ENCODE assay signal across 9 cellular contexts in genomic region chr6:157068691-157069228, GRCh38.
DNase-seq lines count a peak whose midpoint lies in the region; ATAC-seq, FAIRE-seq and TF ChIP-seq lines count a peak whose summit lies in the region.
"Had no signal": no experiment of that assay in that cellular context is flagged by ENCODE, and none has a peak within 500 bp of the region (broad histone marks: within the 10 kb centered on the region; RNA-seq: fewer than 3 reads in every experiment).

No MANE protein-coding gene starts in this region.

- ATAC-seq in GM18858 (IDR thresholded peaks at IDR 0.05; ENCODE audit: unreplicated experiment) (peak; percentile 95), GM23338 (no peak)
- ATAC-seq in naive thymus-derived CD8-positive, alpha-beta T cell = no peak

- H3K4me3 Mint-ChIP-seq in GM23338 = no peak overlapping the region
- no peak overlapping the region for H3K4me3 Mint-ChIP-seq in naive thymus-derived CD8-positive, alpha-beta T cell

- H3K4me2 ChIP-seq in GM23338 = no peak overlapping the region
- peak overlapping the region; percentile 3 for H3K4me2 ChIP-seq in keratinocyte (ENCODE audit: control insufficient read depth, extremely low read depth, insufficient read depth, low read depth, low read length)

- H3K4me3 ChIP-seq in GM23338 (no peak overlapping the region), keratinocyte (ENCODE audit: control insufficient read depth in 2 of 3, extremely low read depth in 1 of 3, insufficient read depth in 2 of 3, low read depth in 1 of 3, low read length in 3 of 3) (no peak overlapping the region)

- no peaks in the 10 kb centered on the region for H3K9me2 ChIP-seq in GM23338 (ENCODE audit: insufficient read depth)

- H2AFZ ChIP-seq in GM23338 (no peak overlapping the region), keratinocyte (ENCODE audit: control insufficient read depth, low read length) (no peak overlapping the region)

- POLR2A ChIA-PET in naive thymus-derived CD8-positive, alpha-beta T cell (lab: Charles Lee) = interaction anchor here (0.6 kb wide), 1 partner anchor 202 kb away, joined by 3 read pairs; no protein-coding TSS in a partner anchor

- dilution Hi-C loops in keratinocyte (cut with MboI; ENCODE audit: extremely low pct_ligation_motif_present, low sequenced_read_pairs) = no loop called here

- no peaks in the 10 kb centered on the region for H3K9me1 ChIP-seq in keratinocyte (ENCODE audit: control insufficient read depth, extremely low read depth, insufficient read depth, low read length)

- H3K27me3 ChIP-seq in GM23338 (ENCODE audit: insufficient read depth) = no peaks in the 10 kb centered on the region
- no peaks in the 10 kb centered on the region for H3K27me3 ChIP-seq in keratinocyte (ENCODE audit: control insufficient read depth, extremely low read depth, insufficient read depth, low read length)

- H3F3A ChIP-seq in GM23338 (replicated peaks; ENCODE audit: low read depth) = no peaks in the 10 kb centered on the region

- no peaks in the 10 kb centered on the region for H3K9me3 Mint-ChIP-seq in GM23338
- no peaks in the 10 kb centered on the region for H3K9me3 Mint-ChIP-seq in naive thymus-derived CD8-positive, alpha-beta T cell

- H3K79me2 ChIP-seq in GM23338 (replicated peaks; ENCODE audit: insufficient read depth) (peaks cover 85% of the 10 kb centered on the region), keratinocyte (ENCODE audit: control insufficient read depth, insufficient read depth, low read length) (no peaks in the 10 kb centered on the region)

- 0 out of 2 replicates have a peak overlapping the region, but pooled peaks have one; percentile 35 for H3K27ac ChIP-seq in GM23338 (ENCODE audit: low read depth)
- no peak overlapping the region for H3K27ac ChIP-seq in keratinocyte (ENCODE audit: control insufficient read depth, insufficient read depth, low read length)

- peaks cover 52% of the 10 kb centered on the region for H3K4me1 Mint-ChIP-seq in GM23338
- H3K4me1 Mint-ChIP-seq in naive thymus-derived CD8-positive, alpha-beta T cell = peaks cover 21 to 68% (median 57%) of the 10 kb centered on the region in 4 donors

- no peak for TF ChIP-seq CTCF in GM23338 (conservative IDR thresholded peaks at IDR 0.05; ENCODE audit: low read depth in 2 of 2)
- no peak for TF ChIP-seq CTCF in keratinocyte (optimal IDR thresholded peaks at IDR 0.05 in 1 of 3, IDR thresholded peaks at IDR 0.05 in 1 of 3, conservative IDR thresholded peaks at IDR 0.05 in 1 of 3; ENCODE audit: extremely low read depth in 1 of 3, insufficient read depth in 2 of 3, low read length in 3 of 3)

- FAIRE-seq in keratinocyte (lab: Jason Lieb, UNC) = no peak
- FAIRE-seq: islet of Langerhans had no signal

- H3K27me3 Mint-ChIP-seq in GM23338 (ENCODE audit: insufficient read depth, low read depth, poor library complexity) = peaks cover 2% of the 10 kb centered on the region
- H3K27me3 Mint-ChIP-seq in naive thymus-derived CD8-positive, alpha-beta T cell = no peaks in the 10 kb centered on the region

- H4K20me1 ChIP-seq in GM23338 (replicated peaks; ENCODE audit: insufficient read depth) = no peaks in the 10 kb centered on the region
- H4K20me1 ChIP-seq in keratinocyte (ENCODE audit: control insufficient read depth, extremely low read depth, insufficient read depth, low read length) = no peaks in the 10 kb centered on the region

- H3K4me1 ChIP-seq in GM23338 (ENCODE audit: insufficient read depth) (peaks cover 35% of the 10 kb centered on the region), keratinocyte (ENCODE audit: control insufficient read depth, extremely low read depth, insufficient read depth, low read length) (peaks cover 11% of the 10 kb centered on the region)

- no peaks in the 10 kb centered on the region for H3K36me3 ChIP-seq in GM23338 (ENCODE audit: insufficient read depth)
- no peaks in the 10 kb centered on the region for H3K36me3 ChIP-seq in keratinocyte (ENCODE audit: control insufficient read depth in 2 of 2, extremely low read depth in 1 of 2, insufficient read depth in 2 of 2, low read length in 2 of 2)

- H3K36me3 Mint-ChIP-seq in GM23338 (ENCODE audit: low read depth) = no peaks in the 10 kb centered on the region
- H3K36me3 Mint-ChIP-seq in naive thymus-derived CD8-positive, alpha-beta T cell = peaks cover 0 to 18% (median 4%) of the 10 kb centered on the region in 3 donors

- no peak overlapping the region for H3K27ac Mint-ChIP-seq in GM23338
- peak overlapping the region in 1 of 10 donors; percentile 3 for H3K27ac Mint-ChIP-seq in naive thymus-derived CD8-positive, alpha-beta T cell

- H3K9ac ChIP-seq in keratinocyte (ENCODE audit: control insufficient read depth, extremely low read depth, insufficient read depth, low read length) = no peak overlapping the region

- DNase-seq in GM23338 (ENCODE audit: low spot score) (no peak), M059J (ENCODE audit: low read depth) (peak; percentile 65), keratinocyte (ENCODE audit: low read depth, low spot score) (no peak), epidermal melanocyte (ENCODE audit: insufficient read length, low spot score) (no peak), T1000 (lab: John Stamatoyannopoulos, UW) (no peak)
- no peak for DNase-seq in naive thymus-derived CD8-positive, alpha-beta T cell
- DNase-seq in activated CD4-positive, alpha-beta T cell treated with anti-CD3 and anti-CD28 coated beads, Interleukin-2, amount 50 U/mL, for 1 hour = no peak

- H3K9me3 ChIP-seq in keratinocyte (ENCODE audit: control insufficient read depth, low read depth, low read length) = no peaks in the 10 kb centered on the region

TF ChIP-seq in GM23338, 12 proteins besides CTCF, POLR2A, EP300 and RAD21 (continues in another document):
- TF ChIP-seq EZH2 (IDR thresholded peaks at IDR 0.05; ENCODE audit: low read depth, unreplicated experiment) (no peak), NANOG (IDR thresholded peaks at IDR 0.05; ENCODE audit: borderline replicate concordance) (no peak), ZNF114 (CRISPR knock-in tag; IDR thresholded peaks at IDR 0.05) (no peak), STAT1 (IDR thresholded peaks at IDR 0.05; ENCODE audit: unreplicated experiment) (no peak), ZNF462 (CRISPR knock-in tag; IDR thresholded peaks at IDR 0.05) (no peak), JUNB (IDR thresholded peaks at IDR 0.05; ENCODE audit: unreplicated experiment) (no peak), CREB1 (CRISPR knock-in tag; IDR thresholded peaks at IDR 0.05; ENCODE audit: low read depth) (no peak)
